In the genomic region with DNA sequence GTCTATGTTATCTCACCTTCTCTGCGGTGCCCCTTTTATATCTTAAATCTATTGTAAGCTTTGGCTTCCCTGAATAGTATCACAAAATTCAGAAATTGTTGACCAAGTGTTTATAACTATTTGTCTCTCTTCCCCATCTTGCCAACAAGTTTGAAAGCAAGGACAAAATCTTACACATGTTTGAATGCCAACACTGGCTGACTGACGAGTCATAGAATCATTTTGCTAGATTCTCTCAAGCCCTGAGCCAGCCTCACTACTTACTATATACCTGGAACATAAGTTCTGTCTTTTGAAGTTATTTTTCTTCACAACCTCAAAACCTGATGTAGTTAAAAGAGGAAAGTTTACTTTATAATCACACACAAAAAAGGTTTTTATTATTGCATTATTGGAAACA, we compare ENCODE assay signal across 16 cellular contexts.
DNase-seq lines count a peak whose midpoint lies in the region; ATAC-seq and TF ChIP-seq lines count a peak whose summit lies in the region.
"Had no signal": no experiment of that assay in that cellular context is flagged by ENCODE, and none has a peak within 500 bp of the region (broad histone marks: within the 10 kb centered on the region; RNA-seq: fewer than 3 reads in every experiment).

No MANE protein-coding gene starts in this region.

- no peak for TF ChIP-seq CTCF in fibroblast of mammary gland (conservative IDR thresholded peaks at IDR 0.05; ENCODE audit: control insufficient read depth, insufficient read depth, low read depth, low read length)

- ATAC-seq in SK-N-SH treated with all-trans-retinoic acid at 6 μM for 48 hours (peak; percentile 62; the same call in 1 of the 3 replicates), GM18519 (IDR thresholded peaks at IDR 0.05; ENCODE audit: low FRiP score, unreplicated experiment) (no peak)

- DNase-seq in GM04504 (ENCODE audit: low read depth) (peak; percentile 11), fibroblast of mammary gland (ENCODE audit: low read depth) (peak; percentile 4), NCI-H2107 (lab: John Stamatoyannopoulos, UW) (no peak), cortex of kidney (lab: John Stamatoyannopoulos, UW) (no peak)
- DNase-seq in NK-92 treated with Interleukin-12 subunit alpha and Interleukin-12 subunit beta, amount 100 ng/mL, for 24 hours (lab: John Stamatoyannopoulos, UW): no peak
- DNase-seq: ACHN; CD8-positive, alpha-beta memory T cell; DND-41; H9; NCI-H1436; NCI-H2029 treated with DMSO at 0.1 percent for 48 hours; NCI-H524; SIG-M5 had no signal

- no peak overlapping the region for H3K4me3 ChIP-seq in fibroblast of mammary gland (ENCODE audit: control insufficient read depth, low read depth, low read length)
- H3K4me3 ChIP-seq: BLaER1 had no signal

TF ChIP-seq in SK-N-SH treated with all-trans-retinoic acid at 6 μM for 48 hours, 23 proteins besides CTCF, POLR2A, EP300 and RAD21:
- TF ChIP-seq PPARA (CRISPR knock-in tag; IDR thresholded peaks at IDR 0.05; ENCODE audit: borderline replicate concordance): no peak

Comparison
In these comparisons a context has a peak if more than half of its experiments do, and no peak if none do; other contexts are left out.
1. DNase-seq: peak in GM04504 (single experiment) and fibroblast of mammary gland (single experiment); none in NK-92 treated with Interleukin-12 subunit alpha and Interleukin-12 subunit beta, amount 100 ng/mL, for 24 hours (single experiment), NCI-H2107 (single experiment) and cortex of kidney (single experiment).